In genomic region chr12:6978188-6978986, GRCh38 we compare ENCODE assay signal across 17 cellular contexts. TPM values are rescaled to one million over a fixed set of nuclear protein-coding genes. Genes with fewer than 3 reads are reported as not detected.
DNase-seq lines count a peak whose midpoint lies in the region; ATAC-seq and TF ChIP-seq lines count a peak whose summit lies in the region.
"Had no signal": no experiment of that assay in that cellular context is flagged by ENCODE, and none has a peak within 500 bp of the region (broad histone marks: within the 10 kb centered on the region; RNA-seq: fewer than 3 reads in every experiment).

No MANE protein-coding gene starts in this region.

- H3K36me3 ChIP-seq in heart left ventricle: peaks cover 0 to 98% (median 88%) of the 10 kb centered on the region in 9 donors
- peaks cover 77 to 100% (median 97%) of the 10 kb centered on the region in 4 donors for H3K36me3 ChIP-seq in stomach

- no peak for TF ChIP-seq CTCF in WTC11 (IDR thresholded peaks at IDR 0.05)
- no peak for TF ChIP-seq CTCF in heart left ventricle (IDR thresholded peaks at IDR 0.05)
- TF ChIP-seq CTCF in stomach (IDR thresholded peaks at IDR 0.05): peak in 2 of 7 experiments; percentile 5 to 22

- no peak overlapping the region for H3K4me3 Mint-ChIP-seq in activated naive CD4-positive, alpha-beta T cell treated with anti-CD3 and anti-CD28 coated beads, Interleukin-2, amount 50 U/mL, for 24 hours
- no peak overlapping the region for H3K4me3 Mint-ChIP-seq in WTC11
- H3K4me3 Mint-ChIP-seq: mesothelial cell of epicardium had no signal

- H3K4me3 ChIP-seq in heart left ventricle (no peak overlapping the region), stomach (no peak overlapping the region)
- H3K4me3 ChIP-seq: ascending aorta had no signal

- CTCF ChIA-PET in WTC11 (lab: Charles Lee): interaction anchor here (0.6 to 1.6 kb wide), 3 partner anchors 14 to 130 kb away, joined by 3 to 4 read pairs (median 4); no protein-coding TSS in a partner anchor

- H3K27me3 ChIP-seq in heart left ventricle: no peaks in the 10 kb centered on the region
- no peaks in the 10 kb centered on the region for H3K27me3 ChIP-seq in stomach
- H3K27me3 ChIP-seq: ascending aorta had no signal

- H3K9me3 ChIP-seq in heart left ventricle (no peaks in the 10 kb centered on the region), stomach (no peaks in the 10 kb centered on the region)
- H3K9me3 ChIP-seq: ascending aorta had no signal

- intact Hi-C loops in heart left ventricle (cut with DNase I): loop anchor here in 2 of 10 donors (5.0 kb wide), 2 partner anchors 34 to 39 kb away; partner anchors contain the start of gene LPCAT3 (in 1 of the 2)
- intact Hi-C loops in stomach (cut with DNase I; ENCODE audit: low total_unique reads): loop anchor here (5.0 kb wide), 1 partner anchor 34 kb away; no protein-coding TSS in a partner anchor

- peak overlapping the region in 11 of 12 donors; percentile 37 to 83 (median 55) for H3K27ac ChIP-seq in heart left ventricle
- peak overlapping the region; percentile 55 to 71 (median 61) for H3K27ac ChIP-seq in stomach
- H3K27ac ChIP-seq: ascending aorta had no signal

- no peaks in the 10 kb centered on the region for H3K27me3 Mint-ChIP-seq in activated naive CD4-positive, alpha-beta T cell treated with anti-CD3 and anti-CD28 coated beads, Interleukin-2, amount 50 U/mL, for 24 hours
- no peaks in the 10 kb centered on the region for H3K27me3 Mint-ChIP-seq in WTC11 (ENCODE audit: low read depth)

- POLR2A ChIA-PET in WTC11 (lab: Charles Lee): interaction anchor here (1.1 kb wide), 1 partner anchor 32 kb away, joined by 3 read pairs; no protein-coding TSS in a partner anchor

- TF ChIP-seq POLR2A in heart left ventricle (IDR thresholded peaks at IDR 0.05) (no peak), stomach (IDR thresholded peaks at IDR 0.05) (no peak)

- peaks cover 7% of the 10 kb centered on the region for H3K4me1 Mint-ChIP-seq in activated naive CD4-positive, alpha-beta T cell treated with anti-CD3 and anti-CD28 coated beads, Interleukin-2, amount 50 U/mL, for 24 hours
- peaks cover 12% of the 10 kb centered on the region for H3K4me1 Mint-ChIP-seq in WTC11
- H3K4me1 Mint-ChIP-seq: mesothelial cell of epicardium had no signal

- TF ChIP-seq EP300 in stomach (IDR thresholded peaks at IDR 0.05): no peak

- peak overlapping the region; percentile 51 for H3K27ac Mint-ChIP-seq in activated naive CD4-positive, alpha-beta T cell treated with anti-CD3 and anti-CD28 coated beads, Interleukin-2, amount 50 U/mL, for 24 hours
- peak overlapping the region; percentile 76 for H3K27ac Mint-ChIP-seq in WTC11
- H3K27ac Mint-ChIP-seq: mesothelial cell of epicardium had no signal

- no peak for ATAC-seq in WTC11
- ATAC-seq in heart left ventricle: peak; percentile 29 to 64 (median 40)

- H3K36me3 Mint-ChIP-seq in activated naive CD4-positive, alpha-beta T cell treated with anti-CD3 and anti-CD28 coated beads, Interleukin-2, amount 50 U/mL, for 24 hours: peaks cover 13% of the 10 kb centered on the region
- H3K36me3 Mint-ChIP-seq in WTC11: peaks cover 69% of the 10 kb centered on the region

- no peaks in the 10 kb centered on the region for H3K9me3 Mint-ChIP-seq in activated naive CD4-positive, alpha-beta T cell treated with anti-CD3 and anti-CD28 coated beads, Interleukin-2, amount 50 U/mL, for 24 hours
- H3K9me3 Mint-ChIP-seq in WTC11: no peaks in the 10 kb centered on the region
- H3K9me3 Mint-ChIP-seq: mesothelial cell of epicardium had no signal

- no peak for DNase-seq in activated naive CD4-positive, alpha-beta T cell treated with anti-CD3 and anti-CD28 coated beads, Interleukin-2, amount 50 U/mL, for 16 hours
- DNase-seq in WTC11 (ENCODE audit: low spot score): no peak
- peak in 1 of 5 donors; percentile 19 for DNase-seq in heart left ventricle
- no peak for DNase-seq in stomach
- no peak for DNase-seq in D341Med (ENCODE audit: low spot score)
- no peak for DNase-seq in NCI-H524 (lab: John Stamatoyannopoulos, UW)
- no peak for DNase-seq in HT-29 (ENCODE audit: low spot score)
- DNase-seq: activated CD4-positive, CD25-positive, alpha-beta regulatory T cell; Calu3; foreskin melanocyte; Karpas-422; NCI-H446 treated with DMSO at 0.1 percent for 48 hours; small intestine had no signal

- WGBS in heart left ventricle, 4 donors: 70 to 79% (median 77%) methylated on average over 9 of the region's 9 CpGs
- 46 to 69% (median 62%) methylated on average over 9 of the region's 9 CpGs for WGBS in stomach, 5 donors

- peaks cover 0 to 17% (median 0%) of the 10 kb centered on the region in 12 donors for H3K4me1 ChIP-seq in heart left ventricle
- peaks cover 30 to 44% (median 38%) of the 10 kb centered on the region in 4 donors for H3K4me1 ChIP-seq in stomach
- H3K4me1 ChIP-seq: ascending aorta had no signal

TF ChIP-seq in WTC11, 78 proteins besides CTCF, POLR2A, EP300 and RAD21:
- TF ChIP-seq NFE2L1 (CRISPR knock-in tag; IDR thresholded peaks at IDR 0.05): no peak

RNA-seq across cellular contexts. Expression of gene EMG1, which starts 7.7 kb away (rescaled TPM):
- 59.3 to 78.6 TPM (median 59.8 TPM) in 3 replicates for total RNA-seq in WTC11 (2021)
- total RNA-seq in heart left ventricle: 10 to 100 TPM; 24.2 to 43.1 (median 35.9) TPM
- polyA plus RNA-seq in heart left ventricle: 10 to 100 TPM; 23.0 to 38.2 TPM
- total RNA-seq in stomach: 10 to 100 TPM in 3 of 5 donors, 1 to 10 TPM in 2; 1.2 to 86.6 (median 25.2) TPM
- 10 to 100 TPM; 19.3 to 22.7 (median 21.7) TPM for polyA plus RNA-seq in stomach
- total RNA-seq in HT-29 (2014; rRNA removed; shearing (Covaris generic)): 59.5 and 64.0 TPM in 2 replicates

RNA-seq across cellular contexts. Expression of gene PHB2, which starts 7.9 kb away (rescaled TPM):
- total RNA-seq in WTC11 (2021) (350 to 397 TPM (median 352 TPM) in 3 replicates), heart left ventricle (100 to 1,000 TPM; 128 to 189 (median 152) TPM), stomach (100 to 1,000 TPM in 4 of 5 donors, 10 to 100 TPM in 1; 49.2 to 441 (median 150) TPM)
- polyA plus RNA-seq in heart left ventricle (100 to 1,000 TPM; 112 to 192 TPM), stomach (100 to 1,000 TPM; 150 to 179 (median 154) TPM)
- 417 and 420 TPM in 2 replicates for total RNA-seq in HT-29 (2014; rRNA removed; shearing (Covaris generic))

RNA-seq across cellular contexts. Expression of gene PTPN6, which starts 27.2 kb away (rescaled TPM):
- total RNA-seq in WTC11 (2021): 27.1 to 34.7 TPM (median 34.5 TPM) in 3 replicates
- 10 to 100 TPM in 2 of 9 donors, 1 to 10 TPM in 7; 3.5 to 63.2 (median 5.9) TPM for total RNA-seq in heart left ventricle
- polyA plus RNA-seq in heart left ventricle: 1 to 10 TPM; 6.6 to 6.7 TPM
- total RNA-seq in stomach: 10 to 100 TPM; 11.2 to 36.6 (median 28.0) TPM
- polyA plus RNA-seq in stomach: 10 to 100 TPM; 40.6 to 51.2 (median 41.2) TPM
- total RNA-seq in HT-29 (2014; rRNA removed; shearing (Covaris generic)): 29.2 and 35.2 TPM in 2 replicates

RNA-seq across cellular contexts. Expression of gene C12orf57, which starts 34.6 kb away (rescaled TPM):
- total RNA-seq in WTC11 (2021) (158 to 181 TPM (median 172 TPM) in 3 replicates), heart left ventricle (100 to 1,000 TPM; 108 to 394 (median 167) TPM), stomach (100 to 1,000 TPM; 155 to 453 (median 306) TPM)
- polyA plus RNA-seq in heart left ventricle (100 to 1,000 TPM; 258 to 460 TPM), stomach (100 to 1,000 TPM; 418 to 621 (median 443) TPM)
- 102 and 112 TPM in 2 replicates for total RNA-seq in HT-29 (2014; rRNA removed; shearing (Covaris generic))

RNA-seq across cellular contexts. Expression of gene RNU7-1, which starts 34.8 kb away (rescaled TPM):
- total RNA-seq in WTC11 (2021): not detected in 3 replicates
- total RNA-seq in heart left ventricle: not detected
- not detected for polyA plus RNA-seq in heart left ventricle
- total RNA-seq in stomach: not detected
- polyA plus RNA-seq in stomach: not detected
- not detected in 2 replicates for total RNA-seq in HT-29 (2014; rRNA removed; shearing (Covaris generic))
- total RNA-seq: ascending aorta, Calu3, mesothelial cell of epicardium, osteoblast had no signal
- polyA plus RNA-seq: small intestine had no signal
